In the genomic region with DNA sequence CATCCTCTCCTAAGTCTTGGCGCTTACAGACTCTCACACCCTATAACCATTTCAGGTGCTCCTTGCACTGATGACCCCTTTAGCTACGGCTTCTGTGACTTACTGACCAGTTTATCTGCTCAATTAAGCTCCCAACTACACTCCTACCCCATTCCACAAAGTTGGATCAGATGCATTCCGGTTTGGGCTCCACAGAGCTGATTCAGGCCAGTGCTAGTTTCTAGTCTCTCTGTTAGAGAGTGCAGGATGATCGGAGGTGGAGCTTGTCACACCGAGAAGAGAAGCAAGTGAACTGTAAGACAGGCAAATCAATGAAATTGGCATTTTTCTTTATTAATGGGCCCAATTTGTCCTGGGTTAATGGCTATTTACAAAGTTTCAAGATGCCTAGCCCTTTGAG, we compare ENCODE assay signal across 15 cellular contexts.
"Had no signal": no experiment of that assay in that cellular context is flagged by ENCODE, and none has a peak within 500 bp of the region (broad histone marks: within the 10 kb centered on the region; RNA-seq: fewer than 3 reads in every experiment).

No MANE protein-coding gene starts in this region.

- H3K4me1 ChIP-seq: lower lobe of right lung, right lobe of liver, spleen, stomach, testis, upper lobe of right lung had no signal

- H3K4me2 ChIP-seq: SK-N-SH had no signal

- H3K9ac ChIP-seq: SK-N-SH had no signal

- H3K27me3 ChIP-seq: dorsolateral prefrontal cortex, right lobe of liver, testis, upper lobe of right lung had no signal

- ATAC-seq: activated CD8-positive, alpha-beta memory T cell treated with anti-CD3 and anti-CD28 coated beads, Interleukin-2, amount 10 ng/mL, durations not matched to agents 7 days and 5 days; activated naive CD8-positive, alpha-beta T cell treated with anti-CD3 and anti-CD28 coated beads, Interleukin-2, amount 50 U/mL, for 24 hours had no signal

- H3K27ac ChIP-seq: lower lobe of right lung, right lobe of liver, spleen, stomach, testis, upper lobe of right lung had no signal

- H3K9me3 ChIP-seq: lower lobe of right lung, right lobe of liver, SK-N-SH, spleen, stomach, testis, upper lobe of right lung had no signal

- H3K4me3 ChIP-seq: lower lobe of right lung, right lobe of liver, spleen, stomach, testis, upper lobe of right lung had no signal

- DNase-seq: activated CD4-positive, alpha-beta T cell treated with anti-CD3 and anti-CD28 coated beads for 1 hour; activated CD4-positive, alpha-beta T cell treated with anti-CD3 and anti-CD28 coated beads, Interleukin-2, amount 50 U/mL, for 4 hours; activated CD8-positive, alpha-beta memory T cell treated with anti-CD3 and anti-CD28 coated beads, Interleukin-2, amount 10 ng/mL, durations not matched to agents 7 days and 5 days; activated naive CD4-positive, alpha-beta T cell treated with anti-CD3 and anti-CD28 coated beads for 36 hours; activated naive CD8-positive, alpha-beta T cell treated with anti-CD3 and anti-CD28 coated beads, Interleukin-2, amount 50 U/mL, for 24 hours; activated T-cell treated with anti-CD3 and anti-CD28 coated beads, Interleukin-2, amount 50 U/mL, for 1 hour; naive thymus-derived CD4-positive, alpha-beta T cell; SK-N-SH; spleen; stomach had no signal

- H3K36me3 ChIP-seq: lower lobe of right lung, right lobe of liver, spleen, stomach, upper lobe of right lung had no signal
